ENCODE assay signal across 8 cellular contexts in genomic region chr20:54199721-54200176, GRCh38. TPM values are rescaled to one million over a fixed set of nuclear protein-coding genes. Genes with fewer than 3 reads are reported as not detected.
DNase-seq lines count a peak whose midpoint lies in the region; FAIRE-seq and TF ChIP-seq lines count a peak whose summit lies in the region.

No MANE protein-coding gene starts in this region.

- no peak for FAIRE-seq in D721Med (lab: Jason Lieb, UNC)

- no peaks in the 10 kb centered on the region for H3K4me1 ChIP-seq in HEK293 (ENCODE audit: control insufficient read depth, insufficient read depth, low read length)

- no peak overlapping the region for H3K4me3 ChIP-seq in HEK293 (ENCODE audit: low read depth, low read length)
- no peak overlapping the region for H3K4me3 ChIP-seq in kidney epithelial cell (ENCODE audit: low read depth, low read length)

- DNase-seq in D721Med (ENCODE audit: insufficient read length, low spot score) (peak; percentile 37), NCI-H2227 treated with DMSO at 0.1 percent for 48 hours (lab: John Stamatoyannopoulos, UW) (peak; percentile 68), caudate nucleus (lab: John Stamatoyannopoulos, UW) (peak in 55 of 61 donors; percentile 7 to 91 (median 49)), kidney epithelial cell (ENCODE audit: low read depth) (no peak), cortex of kidney (lab: John Stamatoyannopoulos, UW) (no peak)
- peak; percentile 18 to 57 (median 36) for DNase-seq in activated CD4-positive, CD25-positive, alpha-beta regulatory T cell (lab: John Stamatoyannopoulos, UW)
- peak; percentile 37 for DNase-seq in stimulated activated CD4-positive, alpha-beta T cell treated with anti-CD3 and anti-CD28 coated beads, Interleukin-2, amount 100 ng/mL, for 4 hours (ENCODE audit: low read depth)

- no peaks in the 10 kb centered on the region for H3K27me3 ChIP-seq in kidney epithelial cell (ENCODE audit: control insufficient read depth, insufficient read depth, low read length)

- CTCF ChIA-PET in HEK293 (lab: Yijun Ruan, JAX), result interaction anchor here (0.5 to 10.1 kb wide), 30 partner anchors 8 to 576 kb away, joined by 3 to 361 read pairs (median 5); partner anchors contain the start of gene PFDN4

- H3K27ac ChIP-seq in HEK293 (ENCODE audit: extremely low read depth, low read depth, low read length), result no peak overlapping the region
- no peak overlapping the region for H3K27ac ChIP-seq in caudate nucleus (ENCODE audit: low read depth, low read length)

- no peaks in the 10 kb centered on the region for H3K36me3 ChIP-seq in HEK293 (ENCODE audit: control insufficient read depth in 2 of 2, insufficient read depth in 1 of 2, low read length in 2 of 2)
- H3K36me3 ChIP-seq in kidney epithelial cell (ENCODE audit: control insufficient read depth, insufficient read depth, low read length), result no peaks in the 10 kb centered on the region

- POLR2A ChIA-PET in HEK293 (lab: Yijun Ruan, JAX), result no interaction called here

- no peaks in the 10 kb centered on the region for H3K9me3 ChIP-seq in HEK293 (ENCODE audit: control insufficient read depth, insufficient read depth, low read depth, low read length)

- TF ChIP-seq CTCF in D721Med (IDR thresholded peaks at IDR 0.05; ENCODE audit: insufficient read depth, missing control alignments) (peak; percentile 92), HEK293 (tag by site-specific recombination; IDR thresholded peaks at IDR 0.05) (peak; percentile 68), kidney epithelial cell (IDR thresholded peaks at IDR 0.05; ENCODE audit: insufficient read depth, low read length, poor library complexity, severe bottlenecking) (peak; percentile 91)

TF ChIP-seq in HEK293, 187 proteins besides CTCF, POLR2A, EP300 and RAD21:
- no peak for TF ChIP-seq ZNF629 (tag by site-specific recombination; IDR thresholded peaks at IDR 0.05)
- TF ChIP-seq PBX3 (CRISPR knock-in tag; IDR thresholded peaks at IDR 0.05), result no peak
- peak; percentile 87 for TF ChIP-seq ZNF654 (tag by site-specific recombination; IDR thresholded peaks at IDR 0.05; ENCODE audit: low read depth)
- TF ChIP-seq ZNF426 (tag by site-specific recombination; IDR thresholded peaks at IDR 0.05), result 0 out of 2 replicates have a peak, but pooled peaks have one; percentile 6
- TF ChIP-seq ZNF549 (tag by site-specific recombination; IDR thresholded peaks at IDR 0.05), result no peak
- TF ChIP-seq ZNF155 (tag by site-specific recombination; IDR thresholded peaks at IDR 0.05), result no peak
- TF ChIP-seq ZNF221 (tag by site-specific recombination; IDR thresholded peaks at IDR 0.05; ENCODE audit: borderline replicate concordance), result no peak
- no peak for TF ChIP-seq PRDM10 (tag by site-specific recombination; IDR thresholded peaks at IDR 0.05)
- TF ChIP-seq ZNF777 (tag by site-specific recombination; IDR thresholded peaks at IDR 0.05; ENCODE audit: borderline replicate concordance), result no peak
- TF ChIP-seq ZBTB8A (tag by site-specific recombination; IDR thresholded peaks at IDR 0.05), result no peak
TF ChIP-seq in HEK293: peak in this region for 2.

RNA-seq across cellular contexts. Expression of gene PFDN4, which starts 8.1 kb away (rescaled TPM):
- total RNA-seq in kidney epithelial cell, result 126 and 143 TPM in 2 replicates

RNA-seq across cellular contexts. Expression of gene CYP24A1, which starts 26.0 kb away (rescaled TPM):
- total RNA-seq in kidney epithelial cell, result 0.04 and 0.82 TPM in 2 replicates

Comparison
In these comparisons a context has a peak if more than half of its experiments do, and no peak if none do; other contexts are left out.
1. DNase-seq: peak in D721Med (single experiment), NCI-H2227 treated with DMSO at 0.1 percent for 48 hours (single experiment), activated CD4-positive, CD25-positive, alpha-beta regulatory T cell (4 of 4), caudate nucleus (55 of 61) and stimulated activated CD4-positive, alpha-beta T cell treated with anti-CD3 and anti-CD28 coated beads, Interleukin-2, amount 100 ng/mL, for 4 hours (single experiment); none in kidney epithelial cell (single experiment) and cortex of kidney (single experiment).
2. Peak in every context shown above with its lines, with median percentiles within 50 percentile points of each other: CTCF ChIP-seq.